27 cellular contexts compared by ENCODE assay signal in the genomic region with DNA sequence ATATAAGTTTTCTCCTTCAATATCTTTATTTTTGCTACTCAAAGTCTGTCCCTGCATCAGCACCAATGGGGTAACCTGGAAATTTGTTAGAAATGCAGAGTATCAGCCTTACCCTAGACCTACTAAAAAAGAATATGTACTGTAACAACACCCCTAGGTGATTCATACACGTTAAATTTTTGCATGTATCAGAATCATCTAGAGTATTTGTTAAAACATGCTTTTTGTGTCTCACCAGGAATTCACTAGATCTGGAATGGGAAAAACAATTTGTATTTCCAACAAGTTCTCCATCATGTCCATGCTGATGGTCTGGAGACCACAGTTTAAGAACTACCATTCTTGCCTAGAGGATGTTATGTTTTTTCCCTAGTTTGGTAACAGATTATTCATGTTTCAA.
"Had no signal": no experiment of that assay in that cellular context is flagged by ENCODE, and none has a peak within 500 bp of the region (broad histone marks: within the 10 kb centered on the region; RNA-seq: fewer than 3 reads in every experiment).

No MANE protein-coding gene starts in this region.

- H3K4me3 ChIP-seq: left ventricle myocardium inferior, lung, mucosa of descending colon, pancreas, prostate gland, skin epidermis, stomach, testis, thyroid gland, transverse colon, upper lobe of right lung had no signal

- FAIRE-seq: islet of Langerhans, pancreas, urothelium cell line had no signal

- H3K27me3 ChIP-seq: pancreas, stomach, testis, thyroid gland, transverse colon, upper lobe of right lung had no signal

- H3K36me3 ChIP-seq: left ventricle myocardium inferior, pancreas, prostate gland, stomach, thyroid gland, transverse colon, upper lobe of right lung had no signal

- H3K27ac ChIP-seq: left ventricle myocardium inferior, pancreas, prostate gland, skin epidermis, stomach, testis, thyroid gland, transverse colon, upper lobe of right lung had no signal

- H3K27me3 Mint-ChIP-seq: memory B cell; natural killer cell treated with Interleukin-12 subunit alpha and Interleukin-12 subunit beta and Interleukin-15 and Interleukin-18, amount 100 ng/mL, for 72 hours; stimulated activated naive B cell treated with anti-CD40 and anti-IgM and Interleukin-4, amounts not matched to agents 10 μg/mL and 1 μg/mL and 100 μg/mL, for 72 hours had no signal

- H3K36me3 Mint-ChIP-seq: immature natural killer cell; memory B cell; naive thymus-derived CD4-positive, alpha-beta T cell; natural killer cell treated with Interleukin-12 subunit alpha and Interleukin-12 subunit beta and Interleukin-15 and Interleukin-18, amount 100 ng/mL, for 72 hours; stimulated activated naive B cell treated with anti-CD40 and anti-IgM and Interleukin-4, amounts not matched to agents 10 μg/mL and 1 μg/mL and 100 μg/mL, for 72 hours had no signal

- DNase-seq: immature natural killer cell; left ventricle myocardium inferior; mucosa of descending colon; naive thymus-derived CD4-positive, alpha-beta T cell; pancreas; posterior cingulate gyrus; retina; right cardiac atrium; stimulated activated CD4-positive, alpha-beta T cell treated with anti-CD3 and anti-CD28 coated beads, Interleukin-12 subunit alpha, Interleukin-12 subunit beta, amount 100 ng/mL, for 4 hours; stimulated activated CD4-positive, alpha-beta T cell treated with anti-CD3 and anti-CD28 coated beads, Interleukin-15, amount 100 ng/mL, for 24 hours; stimulated activated CD4-positive, alpha-beta T cell treated with anti-CD3 and anti-CD28 coated beads, Interleukin-2, amount 100 ng/mL, for 24 hours; stimulated activated CD4-positive, alpha-beta T cell treated with anti-CD3 and anti-CD28 coated beads, Interleukin-4, amount 100 ng/mL, for 1 hour; stimulated activated naive B cell treated with anti-CD40 and anti-IgM and Interleukin-4, amounts not matched to agents 10 μg/mL and 1 μg/mL and 100 μg/mL, for 72 hours; stimulated activated naive CD8-positive, alpha-beta T cell treated with anti-CD3 and anti-CD28 coated beads, Interleukin-15, Interleukin-2, amounts not matched to agents 100 U/mL and 50 U/mL, for 24 hours; stomach; testis; thyroid gland; transverse colon; upper lobe of right lung had no signal

- H3K27ac Mint-ChIP-seq: immature natural killer cell; memory B cell; naive thymus-derived CD4-positive, alpha-beta T cell; natural killer cell treated with Interleukin-12 subunit alpha and Interleukin-12 subunit beta and Interleukin-15 and Interleukin-18, amount 100 ng/mL, for 72 hours; stimulated activated naive B cell treated with anti-CD40 and anti-IgM and Interleukin-4, amounts not matched to agents 10 μg/mL and 1 μg/mL and 100 μg/mL, for 72 hours had no signal

- H3K4me3 Mint-ChIP-seq: immature natural killer cell; memory B cell; naive thymus-derived CD4-positive, alpha-beta T cell; natural killer cell treated with Interleukin-12 subunit alpha and Interleukin-12 subunit beta and Interleukin-15 and Interleukin-18, amount 100 ng/mL, for 72 hours; neural crest cell; stimulated activated naive B cell treated with anti-CD40 and anti-IgM and Interleukin-4, amounts not matched to agents 10 μg/mL and 1 μg/mL and 100 μg/mL, for 72 hours had no signal

- H3K4me1 Mint-ChIP-seq: immature natural killer cell; memory B cell; stimulated activated naive B cell treated with anti-CD40 and anti-IgM and Interleukin-4, amounts not matched to agents 10 μg/mL and 1 μg/mL and 100 μg/mL, for 72 hours had no signal
